ENCODE assay signal across 8 cellular contexts in the genomic region with DNA sequence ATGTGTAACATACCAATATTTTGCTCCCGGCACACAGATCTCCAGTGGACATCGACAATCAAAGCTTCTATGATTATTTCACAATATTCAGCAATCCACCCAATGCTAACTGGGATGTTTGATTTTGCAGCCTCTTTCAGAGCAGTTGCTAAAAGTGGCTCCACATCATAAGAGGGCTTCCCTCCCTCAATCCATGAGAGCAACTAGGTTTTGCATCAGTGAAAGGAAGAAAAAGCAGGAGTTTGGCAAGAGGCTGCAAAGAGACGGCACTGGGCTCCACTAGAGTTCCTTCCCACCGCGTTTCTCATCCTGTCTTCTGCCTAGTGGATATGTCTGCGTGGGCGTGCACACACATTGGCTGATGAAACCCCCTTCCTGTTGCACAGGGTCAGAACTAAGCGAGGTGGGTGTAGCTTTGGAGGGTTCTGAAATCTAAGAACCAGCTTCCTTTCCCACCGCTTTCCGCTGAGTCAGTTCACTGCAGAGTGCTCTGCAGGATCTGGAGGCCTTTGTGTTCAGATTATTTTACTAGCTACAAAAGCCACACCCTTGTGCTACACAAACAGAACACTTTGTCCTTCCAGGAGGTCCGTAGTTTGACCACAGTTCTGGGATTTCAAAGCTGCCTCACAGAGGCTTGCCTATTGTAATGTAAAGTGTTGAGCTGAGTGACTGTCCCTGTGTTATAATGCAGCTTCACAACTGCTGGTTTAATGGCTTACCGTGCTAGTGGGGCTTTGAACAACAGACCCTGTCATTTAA. TPM values are rescaled to one million over a fixed set of nuclear protein-coding genes. Genes with fewer than 3 reads are reported as not detected.
DNase-seq lines count a peak whose midpoint lies in the region; ATAC-seq and TF ChIP-seq lines count a peak whose summit lies in the region.

No MANE protein-coding gene starts in this region.

- H3K9ac ChIP-seq in HUES6 (ENCODE audit: low read length) (peak overlapping the region; percentile 80), liver (ENCODE audit: low read depth in 1 of 2, low read length in 2 of 2) (no peak overlapping the region)

- WGBS in liver = 32% methylated on average over 12 of the region's 12 CpGs

- no peaks in the 10 kb centered on the region for H3K27me3 ChIP-seq in HUES6 (ENCODE audit: control insufficient read depth, insufficient read depth, low read length)
- no peaks in the 10 kb centered on the region for H3K27me3 ChIP-seq in liver (ENCODE audit: control insufficient read depth in 4 of 4, insufficient read depth in 4 of 4, low read length in 3 of 4)

- no peak for TF ChIP-seq CTCF in liver (IDR thresholded peaks at IDR 0.05; ENCODE audit: low read depth, low read length, missing input control)

- DNase-seq in CD1c-positive myeloid dendritic cell (ENCODE audit: extremely low spot score) (peak; percentile 83), T1000 (lab: John Stamatoyannopoulos, UW) (peak; percentile 8), NCI-H446 (lab: John Stamatoyannopoulos, UW) (no peak)
- DNase-seq in effector CD8-positive, alpha-beta T cell (lab: John Stamatoyannopoulos, UW) = peak; percentile 2
- DNase-seq in stimulated activated CD8-positive, alpha-beta memory T cell treated with anti-CD3 and anti-CD28 coated beads, Interleukin-2, amount 100 ng/mL, for 48 hours (ENCODE audit: low read depth in 2 of 2) = peak; percentile 15 to 17

- H3K27ac ChIP-seq in HUES6 (ENCODE audit: low read depth, low read length) (peak overlapping the region; percentile 71), liver (ENCODE audit: low read depth in 1 of 2, low read length in 2 of 2) (no peak overlapping the region)

- H3K4me1 ChIP-seq in HUES6 (ENCODE audit: control insufficient read depth, insufficient read depth, low read length) (peaks cover 40% of the 10 kb centered on the region), liver (ENCODE audit: control insufficient read depth in 4 of 4, insufficient read depth in 4 of 4, low read length in 3 of 4) (no peaks in the 10 kb centered on the region)

- TF ChIP-seq RAD21 in liver (IDR thresholded peaks at IDR 0.05) = peak; percentile 28 to 52

- H3K9me3 ChIP-seq in HUES6 (ENCODE audit: control insufficient read depth, insufficient read depth, low read depth, low read length) (no peaks in the 10 kb centered on the region), liver (ENCODE audit: control insufficient read depth in 4 of 4, low read length in 3 of 4) (no peaks in the 10 kb centered on the region)

- ATAC-seq in GM21367 (IDR thresholded peaks at IDR 0.05; ENCODE audit: unreplicated experiment) = no peak

- H3K36me3 ChIP-seq in HUES6 (ENCODE audit: control insufficient read depth, insufficient read depth, low read length) = no peaks in the 10 kb centered on the region
- H3K36me3 ChIP-seq in liver (ENCODE audit: control insufficient read depth in 4 of 4, insufficient read depth in 3 of 4, low read depth in 1 of 4, low read length in 3 of 4) = no peaks in the 10 kb centered on the region

- H3K4me3 ChIP-seq in HUES6 (ENCODE audit: low read depth, low read length) (peak overlapping the region; percentile 45), liver (ENCODE audit: low read depth in 1 of 3, low read length in 3 of 3) (no peak overlapping the region)

TF ChIP-seq in liver, 16 proteins besides CTCF, POLR2A, EP300 and RAD21:
- TF ChIP-seq SP1 (IDR thresholded peaks at IDR 0.05) (peak; percentile 88), HNF4G (IDR thresholded peaks at IDR 0.05) (no peak), YY1 (IDR thresholded peaks at IDR 0.05) (no peak), NR2F2 (IDR thresholded peaks at IDR 0.05) (peak; percentile 73), RXRA (IDR thresholded peaks at IDR 0.05) (no peak), GABPA (IDR thresholded peaks at IDR 0.05 in 1 of 2, conservative IDR thresholded peaks at IDR 0.05 in 1 of 2) (no peak), HNF4A (conservative IDR thresholded peaks at IDR 0.05) (no peak), EGR1 (IDR thresholded peaks at IDR 0.05; ENCODE audit: low read depth in 2 of 2) (peak; percentile 55 to 78), FOXA2 (IDR thresholded peaks at IDR 0.05) (no peak), TAF1 (conservative IDR thresholded peaks at IDR 0.05) (no peak), FOXA1 (IDR thresholded peaks at IDR 0.05) (no peak), JUND (IDR thresholded peaks at IDR 0.05) (peak in 1 of 2 donors; percentile 10)
- TF ChIP-seq, protein P1, sequence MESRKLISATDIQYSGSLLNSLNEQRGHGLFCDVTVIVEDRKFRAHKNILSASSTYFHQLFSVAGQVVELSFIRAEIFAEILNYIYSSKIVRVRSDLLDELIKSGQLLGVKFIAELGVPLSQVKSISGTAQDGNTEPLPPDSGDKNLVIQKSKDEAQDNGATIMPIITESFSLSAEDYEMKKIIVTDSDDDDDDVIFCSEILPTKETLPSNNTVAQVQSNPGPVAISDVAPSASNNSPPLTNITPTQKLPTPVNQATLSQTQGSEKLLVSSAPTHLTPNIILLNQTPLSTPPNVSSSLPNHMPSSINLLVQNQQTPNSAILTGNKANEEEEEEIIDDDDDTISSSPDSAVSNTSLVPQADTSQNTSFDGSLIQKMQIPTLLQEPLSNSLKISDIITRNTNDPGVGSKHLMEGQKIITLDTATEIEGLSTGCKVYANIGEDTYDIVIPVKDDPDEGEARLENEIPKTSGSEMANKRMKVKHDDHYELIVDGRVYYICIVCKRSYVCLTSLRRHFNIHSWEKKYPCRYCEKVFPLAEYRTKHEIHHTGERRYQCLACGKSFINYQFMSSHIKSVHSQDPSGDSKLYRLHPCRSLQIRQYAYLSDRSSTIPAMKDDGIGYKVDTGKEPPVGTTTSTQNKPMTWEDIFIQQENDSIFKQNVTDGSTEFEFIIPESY (IDR thresholded peaks at IDR 0.05) = no peak
- TF ChIP-seq, protein P2, sequence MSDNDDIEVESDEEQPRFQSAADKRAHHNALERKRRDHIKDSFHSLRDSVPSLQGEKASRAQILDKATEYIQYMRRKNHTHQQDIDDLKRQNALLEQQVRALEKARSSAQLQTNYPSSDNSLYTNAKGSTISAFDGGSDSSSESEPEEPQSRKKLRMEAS (IDR thresholded peaks at IDR 0.05) = peak; percentile 61
- TF ChIP-seq, protein P3, sequence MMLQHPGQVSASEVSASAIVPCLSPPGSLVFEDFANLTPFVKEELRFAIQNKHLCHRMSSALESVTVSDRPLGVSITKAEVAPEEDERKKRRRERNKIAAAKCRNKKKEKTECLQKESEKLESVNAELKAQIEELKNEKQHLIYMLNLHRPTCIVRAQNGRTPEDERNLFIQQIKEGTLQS (IDR thresholded peaks at IDR 0.05) = no peak
- TF ChIP-seq, protein P4, sequence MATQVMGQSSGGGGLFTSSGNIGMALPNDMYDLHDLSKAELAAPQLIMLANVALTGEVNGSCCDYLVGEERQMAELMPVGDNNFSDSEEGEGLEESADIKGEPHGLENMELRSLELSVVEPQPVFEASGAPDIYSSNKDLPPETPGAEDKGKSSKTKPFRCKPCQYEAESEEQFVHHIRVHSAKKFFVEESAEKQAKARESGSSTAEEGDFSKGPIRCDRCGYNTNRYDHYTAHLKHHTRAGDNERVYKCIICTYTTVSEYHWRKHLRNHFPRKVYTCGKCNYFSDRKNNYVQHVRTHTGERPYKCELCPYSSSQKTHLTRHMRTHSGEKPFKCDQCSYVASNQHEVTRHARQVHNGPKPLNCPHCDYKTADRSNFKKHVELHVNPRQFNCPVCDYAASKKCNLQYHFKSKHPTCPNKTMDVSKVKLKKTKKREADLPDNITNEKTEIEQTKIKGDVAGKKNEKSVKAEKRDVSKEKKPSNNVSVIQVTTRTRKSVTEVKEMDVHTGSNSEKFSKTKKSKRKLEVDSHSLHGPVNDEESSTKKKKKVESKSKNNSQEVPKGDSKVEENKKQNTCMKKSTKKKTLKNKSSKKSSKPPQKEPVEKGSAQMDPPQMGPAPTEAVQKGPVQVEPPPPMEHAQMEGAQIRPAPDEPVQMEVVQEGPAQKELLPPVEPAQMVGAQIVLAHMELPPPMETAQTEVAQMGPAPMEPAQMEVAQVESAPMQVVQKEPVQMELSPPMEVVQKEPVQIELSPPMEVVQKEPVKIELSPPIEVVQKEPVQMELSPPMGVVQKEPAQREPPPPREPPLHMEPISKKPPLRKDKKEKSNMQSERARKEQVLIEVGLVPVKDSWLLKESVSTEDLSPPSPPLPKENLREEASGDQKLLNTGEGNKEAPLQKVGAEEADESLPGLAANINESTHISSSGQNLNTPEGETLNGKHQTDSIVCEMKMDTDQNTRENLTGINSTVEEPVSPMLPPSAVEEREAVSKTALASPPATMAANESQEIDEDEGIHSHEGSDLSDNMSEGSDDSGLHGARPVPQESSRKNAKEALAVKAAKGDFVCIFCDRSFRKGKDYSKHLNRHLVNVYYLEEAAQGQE (IDR thresholded peaks at IDR 0.05) = peak; percentile 29
TF ChIP-seq in liver: peak in this region for 6.

RNA-seq across cellular contexts. Expression of gene ARL4A, which starts 28.1 kb away (rescaled TPM):
- 10 to 100 TPM; 12.2 to 77.3 TPM for total RNA-seq in liver
- 10 to 100 TPM in 1 of 2 donors, 1 to 10 TPM in 1; 7.5 to 19.8 TPM for polyA plus RNA-seq in liver

Comparison
In these comparisons a context has a peak if more than half of its experiments do, and no peak if none do; other contexts are left out.
1. DNase-seq: peak in CD1c-positive myeloid dendritic cell (single experiment), T1000 (single experiment), effector CD8-positive, alpha-beta T cell (single experiment) and stimulated activated CD8-positive, alpha-beta memory T cell treated with anti-CD3 and anti-CD28 coated beads, Interleukin-2, amount 100 ng/mL, for 48 hours (2 of 2); none in NCI-H446 (0 of 2).